ENCODE assay signal across 24 cellular contexts in genomic region chr1:47571161-47571560, GRCh38.
"Had no signal": no experiment of that assay in that cellular context is flagged by ENCODE, and none has a peak within 500 bp of the region (broad histone marks: within the 10 kb centered on the region; RNA-seq: fewer than 3 reads in every experiment).

No MANE protein-coding gene starts in this region.

- H3K4me3 Mint-ChIP-seq: mesothelial cell of epicardium; naive B cell; natural killer cell; nephron progenitor cell; stimulated activated naive B cell treated with anti-CD40 and anti-IgM and Interleukin-4, amounts not matched to agents 10 μg/mL and 1 μg/mL and 100 μg/mL, for 72 hours had no signal

- H3K79me2 ChIP-seq: hepatocyte, parathyroid adenoma had no signal

- H2AFZ ChIP-seq: hepatocyte, neural progenitor cell, parathyroid adenoma had no signal

- H3K4me1 Mint-ChIP-seq: naive B cell; natural killer cell; stimulated activated naive B cell treated with anti-CD40 and anti-IgM and Interleukin-4, amounts not matched to agents 10 μg/mL and 1 μg/mL and 100 μg/mL, for 72 hours had no signal

- H3K9me3 ChIP-seq: heart right ventricle, left ventricle myocardium inferior, right atrium auricular region, right lobe of liver, stomach, testis, thyroid gland, transverse colon, upper lobe of left lung, vagina had no signal

- H3K27ac Mint-ChIP-seq: naive B cell; natural killer cell; nephron progenitor cell; neural progenitor cell; progenitor cell of endocrine pancreas; stimulated activated naive B cell treated with anti-CD40 and anti-IgM and Interleukin-4, amounts not matched to agents 10 μg/mL and 1 μg/mL and 100 μg/mL, for 72 hours had no signal

- DNase-seq: heart right ventricle; islet precursor cell; left ventricle myocardium inferior; mesendoderm; naive B cell; natural killer cell; nephron progenitor cell; right lobe of liver; stimulated activated CD4-positive, alpha-beta T cell treated with anti-CD3 and anti-CD28 coated beads, Interleukin-2, amount 100 ng/mL, for 48 hours; stimulated activated naive B cell treated with anti-CD40 and anti-IgM and Interleukin-4, amounts not matched to agents 10 μg/mL and 1 μg/mL and 100 μg/mL, for 72 hours; stimulated activated naive CD8-positive, alpha-beta T cell treated with anti-CD3 and anti-CD28 coated beads, Interleukin-15, Interleukin-2, amounts not matched to agents 100 U/mL and 50 U/mL, for 24 hours; stomach; testis; thyroid gland; transverse colon; upper lobe of left lung had no signal

- H3K36me3 ChIP-seq: heart right ventricle, left ventricle myocardium inferior, neural progenitor cell, right atrium auricular region, right lobe of liver, stomach, thyroid gland, transverse colon, upper lobe of left lung, vagina had no signal

- H3K36me3 Mint-ChIP-seq: mesothelial cell of epicardium; naive B cell; natural killer cell; neural progenitor cell; stimulated activated naive B cell treated with anti-CD40 and anti-IgM and Interleukin-4, amounts not matched to agents 10 μg/mL and 1 μg/mL and 100 μg/mL, for 72 hours had no signal

- H3K27ac ChIP-seq: heart right ventricle, hepatocyte, left ventricle myocardium inferior, neural progenitor cell, parathyroid adenoma, right atrium auricular region, right lobe of liver, stomach, testis, thyroid gland, transverse colon, vagina had no signal

- H3K9ac ChIP-seq: neural progenitor cell, parathyroid adenoma had no signal

- H3K4me2 ChIP-seq: hepatocyte, neural progenitor cell had no signal

- H3K4me1 ChIP-seq: parathyroid adenoma, right lobe of liver had no signal

- H3K9me3 Mint-ChIP-seq: mesothelial cell of epicardium; naive B cell; natural killer cell; nephron progenitor cell; neural progenitor cell; stimulated activated naive B cell treated with anti-CD40 and anti-IgM and Interleukin-4, amounts not matched to agents 10 μg/mL and 1 μg/mL and 100 μg/mL, for 72 hours had no signal

- H3K27me3 ChIP-seq: hepatocyte, neural progenitor cell, right lobe of liver, testis, thyroid gland, transverse colon, upper lobe of left lung, vagina had no signal

- H3K4me3 ChIP-seq: heart right ventricle, hepatocyte, left ventricle myocardium inferior, lung, neural progenitor cell, right atrium auricular region, right lobe of liver, stomach, testis, thyroid gland, transverse colon, upper lobe of left lung, vagina had no signal
